Comparison of ENCODE assay signal across 22 cellular contexts in genomic region chr5:150213530-150213929, GRCh38. TPM values are rescaled to one million over a fixed set of nuclear protein-coding genes. Genes with fewer than 3 reads are reported as not detected.
A peak's percentile ranks its signal among the peaks of the same experiment; 100 is the strongest.
DNase-seq lines count a peak whose midpoint lies in the region; ATAC-seq and TF ChIP-seq lines count a peak whose summit lies in the region.
"Had no signal": no experiment of that assay in that cellular context is flagged by ENCODE, and none has a peak within 500 bp of the region (broad histone marks: within the 10 kb centered on the region; RNA-seq: fewer than 3 reads in every experiment).

No MANE protein-coding gene starts in this region.

- H3K27me3 ChIP-seq in brain microvascular endothelial cell (replicated peaks), result no peaks in the 10 kb centered on the region
- peaks cover 0 to 3% (median 0%) of the 10 kb centered on the region in 7 donors for H3K27me3 ChIP-seq in heart right ventricle
- no peaks in the 10 kb centered on the region for H3K27me3 ChIP-seq in thoracic aorta (replicated peaks; ENCODE audit: insufficient read depth)

- H3K4me1 ChIP-seq in heart right ventricle (peaks cover 0 to 61% (median 38%) of the 10 kb centered on the region in 9 donors), thoracic aorta (ENCODE audit: control insufficient read depth in 1 of 2, low read depth in 2 of 2) (peaks cover 9 to 29% of the 10 kb centered on the region in 2 donors)

- WGBS in heart right ventricle, 2 donors, result 75 to 79% methylated on average over 6 of the region's 6 CpGs

- H3K9me3 ChIP-seq in heart right ventricle (no peaks in the 10 kb centered on the region), thoracic aorta (no peaks in the 10 kb centered on the region)
- H3K9me3 ChIP-seq: BLaER1 treated with 17β-estradiol and CSF1 and Interleukin-3, amounts not matched to agents 10 nM and 100 nM had no signal

- intact Hi-C loops in heart right ventricle (cut with DNase I), result loop anchor here in 8 of 10 donors (10.0 kb wide), 3 partner anchors 169 to 189 kb away; no protein-coding TSS in a partner anchor

- H3K36me3 Mint-ChIP-seq in activated CD8-positive, alpha-beta memory T cell treated with anti-CD3 and anti-CD28 coated beads, Interleukin-2, amount 10 ng/mL, durations not matched to agents 7 days and 5 days, result no peaks in the 10 kb centered on the region
- H3K36me3 Mint-ChIP-seq in type B pancreatic cell, result no peaks in the 10 kb centered on the region
- H3K36me3 Mint-ChIP-seq: activated naive CD8-positive, alpha-beta T cell treated with anti-CD3 and anti-CD28 coated beads, Interleukin-2, amount 10 ng/mL, durations not matched to agents 7 days and 5 days; IgD-negative memory B cell; mesothelial cell of epicardium; T-cell had no signal

- in situ Hi-C loops in brain microvascular endothelial cell (cut with HindIII; ENCODE audit: low pct_ligation_motif_present, low sequenced_read_pairs), result no loop called here

- H3K4me3 ChIP-seq in brain microvascular endothelial cell (ENCODE audit: low read depth, low read length), result no peak overlapping the region
- no peak overlapping the region for H3K4me3 ChIP-seq in heart right ventricle
- H3K4me3 ChIP-seq in thoracic aorta, result no peak overlapping the region
- H3K4me3 ChIP-seq: BLaER1 treated with 17β-estradiol and CSF1 and Interleukin-3, amounts not matched to agents 10 nM and 100 nM had no signal

- TF ChIP-seq CTCF in brain microvascular endothelial cell (IDR thresholded peaks at IDR 0.05; ENCODE audit: low read depth, low read length, missing control alignments) (no peak), heart right ventricle (IDR thresholded peaks at IDR 0.05) (no peak), thoracic aorta (IDR thresholded peaks at IDR 0.05) (no peak), type B pancreatic cell (conservative IDR thresholded peaks at IDR 0.05) (no peak)

- H3K4me1 Mint-ChIP-seq in activated CD8-positive, alpha-beta memory T cell treated with anti-CD3 and anti-CD28 coated beads, Interleukin-2, amount 10 ng/mL, durations not matched to agents 7 days and 5 days, result peaks cover 18% of the 10 kb centered on the region
- H3K4me1 Mint-ChIP-seq in type B pancreatic cell (ENCODE audit: unreplicated experiment), result peaks cover 34% of the 10 kb centered on the region

- H3K9me3 Mint-ChIP-seq in activated CD8-positive, alpha-beta memory T cell treated with anti-CD3 and anti-CD28 coated beads, Interleukin-2, amount 10 ng/mL, durations not matched to agents 7 days and 5 days (ENCODE audit: low read depth), result no peaks in the 10 kb centered on the region
- no peaks in the 10 kb centered on the region for H3K9me3 Mint-ChIP-seq in type B pancreatic cell
- H3K9me3 Mint-ChIP-seq: activated naive CD8-positive, alpha-beta T cell treated with anti-CD3 and anti-CD28 coated beads, Interleukin-2, amount 10 ng/mL, durations not matched to agents 7 days and 5 days; central memory CD8-positive, alpha-beta T cell; IgD-negative memory B cell; mesothelial cell of epicardium; nephron progenitor cell; T-cell had no signal

- H3K27ac Mint-ChIP-seq in activated CD8-positive, alpha-beta memory T cell treated with anti-CD3 and anti-CD28 coated beads, Interleukin-2, amount 10 ng/mL, durations not matched to agents 7 days and 5 days, result peak overlapping the region; percentile 5
- no peak overlapping the region for H3K27ac Mint-ChIP-seq in type B pancreatic cell
- H3K27ac Mint-ChIP-seq: activated naive CD8-positive, alpha-beta T cell treated with anti-CD3 and anti-CD28 coated beads, Interleukin-2, amount 10 ng/mL, durations not matched to agents 7 days and 5 days; IgD-negative memory B cell; mesothelial cell of epicardium; nephron progenitor cell; progenitor cell of endocrine pancreas; T-cell had no signal

- ATAC-seq in activated CD8-positive, alpha-beta memory T cell treated with anti-CD3 and anti-CD28 coated beads, Interleukin-2, amount 10 ng/mL, durations not matched to agents 7 days and 5 days, result no peak
- ATAC-seq in heart right ventricle (peak in 2 of 8 donors; percentile 30 to 54), thoracic aorta (ENCODE audit: insufficient number of reproducible peaks, low FRiP score, low read depth) (no peak)
- ATAC-seq: T-cell had no signal

- no peak overlapping the region for H3K4me3 Mint-ChIP-seq in activated CD8-positive, alpha-beta memory T cell treated with anti-CD3 and anti-CD28 coated beads, Interleukin-2, amount 10 ng/mL, durations not matched to agents 7 days and 5 days
- no peak overlapping the region for H3K4me3 Mint-ChIP-seq in type B pancreatic cell
- H3K4me3 Mint-ChIP-seq: activated naive CD8-positive, alpha-beta T cell treated with anti-CD3 and anti-CD28 coated beads, Interleukin-2, amount 10 ng/mL, durations not matched to agents 7 days and 5 days; central memory CD8-positive, alpha-beta T cell; IgD-negative memory B cell; mesothelial cell of epicardium; nephron progenitor cell; T-cell had no signal

- no peaks in the 10 kb centered on the region for H3K36me3 ChIP-seq in brain microvascular endothelial cell (replicated peaks)
- H3K36me3 ChIP-seq in heart right ventricle, result no peaks in the 10 kb centered on the region
- no peaks in the 10 kb centered on the region for H3K36me3 ChIP-seq in thoracic aorta
- H3K36me3 ChIP-seq: BLaER1 treated with 17β-estradiol and CSF1 and Interleukin-3, amounts not matched to agents 10 nM and 100 nM had no signal

- H3K27ac ChIP-seq in brain microvascular endothelial cell, result no peak overlapping the region
- H3K27ac ChIP-seq in heart right ventricle, result peak overlapping the region in 7 of 10 donors; percentile 10 to 71 (median 57)
- peak overlapping the region; percentile 35 to 63 for H3K27ac ChIP-seq in thoracic aorta
- H3K27ac ChIP-seq: BLaER1 treated with 17β-estradiol and CSF1 and Interleukin-3, amounts not matched to agents 10 nM and 100 nM had no signal

- H3K27me3 Mint-ChIP-seq in activated CD8-positive, alpha-beta memory T cell treated with anti-CD3 and anti-CD28 coated beads, Interleukin-2, amount 10 ng/mL, durations not matched to agents 7 days and 5 days, result peaks cover 30% of the 10 kb centered on the region
- peaks cover 12% of the 10 kb centered on the region for H3K27me3 Mint-ChIP-seq in type B pancreatic cell

- CTCF ChIA-PET in activated CD8-positive, alpha-beta memory T cell treated with anti-CD3 and anti-CD28 coated beads, Interleukin-2, amount 10 ng/mL, durations not matched to agents 7 days and 5 days (lab: Charles Lee), result interaction anchor here (1.1 to 8.1 kb wide), 3 partner anchors 51 to 223 kb away, joined by 3 to 85 read pairs (median 4); no protein-coding TSS in a partner anchor

- DNase-seq in activated CD8-positive, alpha-beta memory T cell treated with anti-CD3 and anti-CD28 coated beads, Interleukin-2, amount 10 ng/mL, durations not matched to agents 7 days and 5 days, result no peak
- no peak for DNase-seq in activated CD8-positive, alpha-beta memory T cell treated with anti-CD3 and anti-CD28 coated beads for 24 hours
- DNase-seq in brain microvascular endothelial cell, result peak; percentile 28
- DNase-seq in heart right ventricle, result no peak
- no peak for DNase-seq in thoracic aorta (ENCODE audit: low spot score)
- no peak for DNase-seq in activated CD4-positive, alpha-beta T cell treated with anti-CD3 and anti-CD28 coated beads, Interleukin-2, amount 50 U/mL, for 4 hours
- DNase-seq in epidermal melanocyte (ENCODE audit: insufficient read length, low spot score), result no peak
- no peak for DNase-seq in type B pancreatic cell (ENCODE audit: extremely low spot score, unreplicated experiment)
- DNase-seq: 8988T; activated naive CD8-positive, alpha-beta T cell treated with anti-CD3 and anti-CD28 coated beads, Interleukin-2, amount 10 ng/mL, durations not matched to agents 7 days and 5 days; effector memory CD4-positive, alpha-beta T cell; foreskin melanocyte; left cardiac atrium; NCI-H2029; NCI-H510A; nephron progenitor cell; T-cell had no signal

RNA-seq across cellular contexts. Expression of gene SLC6A7, which starts 23.7 kb away (rescaled TPM):
- total RNA-seq in activated CD8-positive, alpha-beta memory T cell treated with anti-CD3 and anti-CD28 coated beads, Interleukin-2, amount 10 ng/mL, durations not matched to agents 7 days and 5 days, result not detected
- total RNA-seq in heart right ventricle (not detected), thoracic aorta (not detected), type B pancreatic cell (ENCODE audit: low replicate concordance) (0.10 and 0.38 TPM in 2 replicates)
- polyA plus RNA-seq in heart right ventricle, result not detected
- total RNA-seq: activated naive CD8-positive, alpha-beta T cell treated with anti-CD3 and anti-CD28 coated beads, Interleukin-2, amount 10 ng/mL, durations not matched to agents 7 days and 5 days; left cardiac atrium; mesothelial cell of epicardium; progenitor cell of endocrine pancreas; T-cell had no signal
- polyA plus RNA-seq: IgD-negative memory B cell had no signal

RNA-seq across cellular contexts. Expression of gene CDX1, which starts 47.0 kb away (rescaled TPM):
- total RNA-seq in activated CD8-positive, alpha-beta memory T cell treated with anti-CD3 and anti-CD28 coated beads, Interleukin-2, amount 10 ng/mL, durations not matched to agents 7 days and 5 days, result not detected
- total RNA-seq in heart right ventricle (under 1 TPM in 1 of 10 donors, not detected in 9; 0.32 TPM), thoracic aorta (not detected), type B pancreatic cell (ENCODE audit: low replicate concordance) (5.0 and 13.4 TPM in 2 replicates)
- under 1 TPM in 1 of 2 donors, not detected in 1; 0.13 TPM for polyA plus RNA-seq in heart right ventricle
- total RNA-seq: activated naive CD8-positive, alpha-beta T cell treated with anti-CD3 and anti-CD28 coated beads, Interleukin-2, amount 10 ng/mL, durations not matched to agents 7 days and 5 days; left cardiac atrium had no signal
- polyA plus RNA-seq: IgD-negative memory B cell had no signal

RNA-seq across cellular contexts. Expression of gene PDGFRB, which starts 57.9 kb away (rescaled TPM):
- total RNA-seq in activated CD8-positive, alpha-beta memory T cell treated with anti-CD3 and anti-CD28 coated beads, Interleukin-2, amount 10 ng/mL, durations not matched to agents 7 days and 5 days, result 10 to 100 TPM; 53.3 to 68.9 TPM
- total RNA-seq in heart right ventricle (100 to 1,000 TPM in 1 of 10 donors, 10 to 100 TPM in 9; 15.5 to 101 (median 35.9) TPM), thoracic aorta (100 to 1,000 TPM; 362 to 421 TPM), type B pancreatic cell (ENCODE audit: low replicate concordance) (3.3 and 74.8 TPM in 2 replicates)
- polyA plus RNA-seq in heart right ventricle, result 10 to 100 TPM; 49.1 to 54.3 TPM
